1 cellular context compared by ENCODE assay signal in the genomic region with DNA sequence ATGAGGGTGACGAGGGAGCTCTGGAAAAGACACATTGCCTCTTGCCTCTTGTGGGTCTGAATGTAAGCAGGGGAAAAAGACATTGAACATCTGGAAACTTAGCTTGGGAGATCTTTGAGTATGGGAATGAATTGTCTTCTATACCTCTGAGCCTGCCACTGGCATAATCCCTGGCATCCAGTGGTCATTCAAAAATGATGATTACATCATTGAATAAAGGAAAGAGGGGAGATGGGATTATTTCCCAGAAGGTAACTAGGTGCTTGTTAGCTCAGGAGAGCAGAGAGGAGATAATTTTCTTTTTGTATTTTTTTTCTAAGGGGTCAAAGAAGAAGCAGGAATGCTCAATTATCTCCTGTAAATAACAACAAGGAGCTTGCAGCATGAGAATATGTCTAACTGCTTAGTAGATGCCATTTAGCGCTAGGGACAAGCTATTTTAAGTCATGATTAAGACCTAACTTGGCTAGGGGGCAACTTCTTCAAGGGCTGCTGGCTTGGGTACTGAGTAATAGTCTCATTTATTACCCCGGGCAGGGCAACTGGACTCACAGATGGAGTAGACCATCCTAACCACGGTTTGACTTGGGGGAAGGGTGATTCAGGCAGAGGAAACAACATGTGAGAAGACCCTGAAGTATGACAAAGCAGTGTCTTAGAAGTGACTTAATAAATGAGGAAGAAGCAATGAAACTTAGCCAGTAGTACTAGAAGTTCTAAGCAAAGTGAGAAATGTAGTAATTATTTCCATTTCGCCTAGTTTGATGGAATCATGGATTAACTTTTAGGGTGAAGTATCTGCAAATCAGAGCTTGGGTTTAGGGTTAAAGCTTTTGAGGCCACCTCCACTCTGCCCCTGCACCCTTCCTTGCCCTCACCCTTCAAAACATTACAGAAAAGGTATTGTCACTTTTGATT.
TF ChIP-seq lines count a peak whose summit lies in the region.

No MANE protein-coding gene starts in this region.

TF ChIP-seq in GM12878, 131 proteins besides CTCF, POLR2A, EP300 and RAD21 (continued from another document):
- TF ChIP-seq JUND (IDR thresholded peaks at IDR 0.05; ENCODE audit: low read depth, low read length) (no peak), BACH1 (IDR thresholded peaks at IDR 0.05; ENCODE audit: borderline replicate concordance) (no peak)
